Comparison of ENCODE assay signal across 27 cellular contexts in the genomic region with DNA sequence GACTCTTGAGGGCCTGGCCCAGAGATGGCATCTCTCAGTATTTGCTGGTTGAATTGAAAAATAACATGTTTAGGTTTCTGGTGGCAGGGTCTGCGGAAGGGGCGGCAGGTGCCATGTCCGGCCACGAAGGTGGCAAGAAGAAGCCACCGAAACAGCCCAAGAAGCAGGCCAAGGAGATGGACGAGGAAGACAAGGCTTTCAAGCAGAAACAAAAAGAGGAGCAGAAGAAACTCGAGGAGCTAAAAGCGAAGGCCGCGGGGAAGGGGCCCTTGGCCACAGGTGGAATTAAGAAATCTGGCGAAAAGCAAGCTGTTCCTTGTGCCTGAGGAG. TPM values are rescaled to one million over a fixed set of nuclear protein-coding genes. Genes with fewer than 3 reads are reported as not detected.
"Had no signal": no experiment of that assay in that cellular context is flagged by ENCODE, and none has a peak within 500 bp of the region (broad histone marks: within the 10 kb centered on the region; RNA-seq: fewer than 3 reads in every experiment).

No MANE protein-coding gene starts in this region.

- H3K4me1 ChIP-seq: thyroid gland had no signal

- H3K9me3 Mint-ChIP-seq: memory B cell, naive B cell, neural crest cell, type B pancreatic cell had no signal

- H3K27me3 ChIP-seq: heart left ventricle, ovary, right atrium auricular region, sigmoid colon, suprapubic skin, thyroid gland had no signal

- H3K27ac ChIP-seq: lower lobe of right lung, ovary, suprapubic skin, thyroid gland had no signal

- H3K27ac Mint-ChIP-seq: memory B cell had no signal

- H3K4me3 ChIP-seq: heart left ventricle, lower lobe of right lung, ovary, right atrium auricular region, sigmoid colon, skin epidermis, suprapubic skin, thyroid gland had no signal

- H3K4me3 Mint-ChIP-seq: memory B cell, naive B cell, neural crest cell, type B pancreatic cell had no signal

- H3K36me3 ChIP-seq: heart left ventricle, lower lobe of right lung, ovary, right atrium auricular region, sigmoid colon, suprapubic skin, thyroid gland had no signal

- FAIRE-seq: endometrium, frontal cortex, islet of Langerhans, urothelium cell line had no signal

- ATAC-seq: esophagus mucosa, lower lobe of right lung had no signal

- H3K9me3 ChIP-seq: heart left ventricle, lower lobe of right lung, ovary, right atrium auricular region, sigmoid colon, suprapubic skin, thyroid gland had no signal

- H3K36me3 Mint-ChIP-seq: memory B cell, naive B cell, type B pancreatic cell had no signal

- DNase-seq: cortex of kidney; effector memory CD4-positive, alpha-beta T cell; hippocampal formation; kidney glomerular epithelial cell; lower lobe of right lung; naive B cell; nucleus accumbens; ovary; sigmoid colon; stimulated activated CD4-positive, alpha-beta T cell treated with anti-CD3 and anti-CD28 coated beads, Interleukin-2, amount 100 ng/mL, for 24 hours; stimulated activated CD4-positive, alpha-beta T cell treated with anti-CD3 and anti-CD28 coated beads, Interleukin-4, amount 100 ng/mL, for 4 hours; stimulated activated naive CD4-positive, alpha-beta T cell; thyroid gland had no signal

- H3K27me3 Mint-ChIP-seq: memory B cell, naive B cell, type B pancreatic cell had no signal

RNA-seq across cellular contexts. Expression of gene FGR, which starts 14.3 kb away (rescaled TPM):
- total RNA-seq: fibroblast of lung, glomerular endothelial cell, neural crest cell had no signal
- polyA plus RNA-seq: fibroblast of lung had no signal
